Comparison of ENCODE assay signal across 8 cellular contexts in genomic region chr17:50817142-50817751, GRCh38. TPM values are rescaled to one million over a fixed set of nuclear protein-coding genes. Genes with fewer than 3 reads are reported as not detected.
A peak's percentile ranks its signal among the peaks of the same experiment; 100 is the strongest.
DNase-seq lines count a peak whose midpoint lies in the region; ATAC-seq and TF ChIP-seq lines count a peak whose summit lies in the region.

No MANE protein-coding gene starts in this region.

- H3K4me3 Mint-ChIP-seq in activated CD4-positive, alpha-beta T cell treated with anti-CD3 and anti-CD28 coated beads for 36 hours, result no peak overlapping the region
- H3K4me3 Mint-ChIP-seq in naive B cell, result peak overlapping the region in 1 of 8 donors; percentile 7
- H3K4me3 Mint-ChIP-seq in stimulated activated memory B cell treated with anti-CD40 and anti-IgM and Interleukin-4, amounts not matched to agents 10 μg/mL and 1 μg/mL and 100 μg/mL, for 72 hours, result no peak overlapping the region

- H3K27me3 Mint-ChIP-seq in activated CD4-positive, alpha-beta T cell treated with anti-CD3 and anti-CD28 coated beads for 36 hours, result peaks cover 10% of the 10 kb centered on the region
- H3K27me3 Mint-ChIP-seq in naive B cell, result peaks cover 17 to 33% (median 27%) of the 10 kb centered on the region in 3 donors
- peaks cover 67% of the 10 kb centered on the region for H3K27me3 Mint-ChIP-seq in stimulated activated memory B cell treated with anti-CD40 and anti-IgM and Interleukin-4, amounts not matched to agents 10 μg/mL and 1 μg/mL and 100 μg/mL, for 72 hours

- H3K27ac Mint-ChIP-seq in activated CD4-positive, alpha-beta T cell treated with anti-CD3 and anti-CD28 coated beads for 36 hours, result no peak overlapping the region
- H3K27ac Mint-ChIP-seq in naive B cell, result peak overlapping the region in 2 of 6 donors; percentile 9 to 18
- no peak overlapping the region for H3K27ac Mint-ChIP-seq in stimulated activated memory B cell treated with anti-CD40 and anti-IgM and Interleukin-4, amounts not matched to agents 10 μg/mL and 1 μg/mL and 100 μg/mL, for 72 hours

- peak; percentile 71 for ATAC-seq in activated CD4-positive, alpha-beta T cell treated with anti-CD3 and anti-CD28 coated beads for 36 hours
- ATAC-seq in naive B cell (ENCODE audit: low read depth in 2 of 2), result peak; percentile 70 to 75
- ATAC-seq in stimulated activated memory B cell treated with anti-CD40 and anti-IgM and Interleukin-4, amounts not matched to agents 10 μg/mL and 1 μg/mL and 100 μg/mL, for 72 hours, result peak; percentile 47

- no peaks in the 10 kb centered on the region for H3K9me3 Mint-ChIP-seq in activated CD4-positive, alpha-beta T cell treated with anti-CD3 and anti-CD28 coated beads for 36 hours (ENCODE audit: low read depth)
- H3K9me3 Mint-ChIP-seq in naive B cell, result peaks cover 0 to 7% (median 2%) of the 10 kb centered on the region in 7 donors
- peaks cover 4% of the 10 kb centered on the region for H3K9me3 Mint-ChIP-seq in stimulated activated memory B cell treated with anti-CD40 and anti-IgM and Interleukin-4, amounts not matched to agents 10 μg/mL and 1 μg/mL and 100 μg/mL, for 72 hours

- no peaks in the 10 kb centered on the region for H3K36me3 Mint-ChIP-seq in activated CD4-positive, alpha-beta T cell treated with anti-CD3 and anti-CD28 coated beads for 36 hours (ENCODE audit: low read depth)
- peaks cover 7 to 9% of the 10 kb centered on the region in 2 donors for H3K36me3 Mint-ChIP-seq in naive B cell
- H3K36me3 Mint-ChIP-seq in stimulated activated memory B cell treated with anti-CD40 and anti-IgM and Interleukin-4, amounts not matched to agents 10 μg/mL and 1 μg/mL and 100 μg/mL, for 72 hours, result no peaks in the 10 kb centered on the region

- no peaks in the 10 kb centered on the region; the same call in 1 of the 2 replicates for H3K9me3 ChIP-seq in AG04450 (ENCODE audit: control insufficient read depth, insufficient read depth, low read length)

- CTCF ChIA-PET in AG04450 (lab: Charles Lee), result interaction anchor here (0.6 to 1.6 kb wide), 13 partner anchors 8 to 132 kb away, joined by 3 to 11 read pairs (median 3); no protein-coding TSS in a partner anchor
- CTCF ChIA-PET in activated CD4-positive, alpha-beta T cell treated with anti-CD3 and anti-CD28 coated beads for 36 hours (lab: Charles Lee), result interaction anchor here (0.7 to 2.8 kb wide), 13 partner anchors 13 to 343 kb away, joined by 3 to 9 read pairs (median 4); no protein-coding TSS in a partner anchor

- intact Hi-C loops in activated CD4-positive, alpha-beta T cell treated with anti-CD3 and anti-CD28 coated beads for 36 hours (cut with DNase I, micrococcal nuclease), result loop anchor here (1.0 kb wide), 2 partner anchors 25 to 139 kb away; no protein-coding TSS in a partner anchor

- no peaks in the 10 kb centered on the region for H3K4me1 Mint-ChIP-seq in activated CD4-positive, alpha-beta T cell treated with anti-CD3 and anti-CD28 coated beads for 36 hours
- H3K4me1 Mint-ChIP-seq in naive B cell, result peaks cover 0 to 2% (median 0%) of the 10 kb centered on the region in 3 donors
- H3K4me1 Mint-ChIP-seq in stimulated activated memory B cell treated with anti-CD40 and anti-IgM and Interleukin-4, amounts not matched to agents 10 μg/mL and 1 μg/mL and 100 μg/mL, for 72 hours, result peaks cover 9% of the 10 kb centered on the region

- TF ChIP-seq CTCF in AG04450 (IDR thresholded peaks at IDR 0.05; ENCODE audit: low read depth, low read length) (peak; percentile 63), HFF-Myc (IDR thresholded peaks at IDR 0.05; ENCODE audit: low read depth, low read length, missing control alignments) (peak; percentile 85), coronary artery (IDR thresholded peaks at IDR 0.05) (peak; percentile 69)

- DNase-seq in AG04450 (ENCODE audit: low read depth, low spot score), result no peak
- DNase-seq in HFF-Myc (ENCODE audit: extremely low read depth, low read depth), result no peak
- DNase-seq in activated CD4-positive, alpha-beta T cell treated with anti-CD3 and anti-CD28 coated beads for 36 hours, result peak; percentile 73
- no peak for DNase-seq in coronary artery (ENCODE audit: low spot score)
- peak; percentile 33 for DNase-seq in naive B cell
- no peak for DNase-seq in ureter (ENCODE audit: low spot score)
- DNase-seq in NCI-H2081 treated with DMSO at 0.1 percent for 48 hours (lab: John Stamatoyannopoulos, UW), result no peak

- H3K27ac ChIP-seq in AG04450 (ENCODE audit: low read depth, low read length) (no peak overlapping the region), coronary artery (no peak overlapping the region)

- POLR2A ChIA-PET in AG04450 (lab: Yijun Ruan, JAX), result no interaction called here
- POLR2A ChIA-PET in activated CD4-positive, alpha-beta T cell treated with anti-CD3 and anti-CD28 coated beads for 36 hours (lab: Charles Lee), result no interaction called here

- H3K4me3 ChIP-seq in AG04450 (ENCODE audit: low read depth, low read length), result no peak overlapping the region
- no peak overlapping the region for H3K4me3 ChIP-seq in HFF-Myc (replicated peaks; ENCODE audit: low read depth, low read length)
- peak overlapping the region; percentile 53 for H3K4me3 ChIP-seq in coronary artery

- peaks cover 29% of the 10 kb centered on the region for H3K27me3 ChIP-seq in AG04450 (ENCODE audit: control insufficient read depth, insufficient read depth, low read length)

RNA-seq across cellular contexts. Expression of gene WFIKKN2, which starts 18.1 kb away (rescaled TPM):
- polyA plus RNA-seq in AG04450 (2011; rRNA removed), result 0.07 and 0.10 TPM in 2 replicates
- polyA minus RNA-seq in AG04450 (2011; rRNA and poly(A)+ RNA removed), result 0.22 and 0.28 TPM in 2 replicates
- not detected for total RNA-seq in activated CD4-positive, alpha-beta T cell treated with anti-CD3 and anti-CD28 coated beads for 36 hours
- not detected for polyA plus RNA-seq in naive B cell (ENCODE audit: low read depth in 6 of 6)
- total RNA-seq in ureter, result 0.21 TPM

RNA-seq across cellular contexts. Expression of gene TOB1, which starts 48.9 kb away (rescaled TPM):
- polyA plus RNA-seq in AG04450 (2011; rRNA removed) (18.3 and 20.3 TPM in 2 replicates), naive B cell (ENCODE audit: low read depth in 6 of 6) (10 to 100 TPM in 1 of 6 donors, 1 to 10 TPM in 5; 1.9 to 14.2 (median 9.3) TPM)
- 31.2 and 44.4 TPM in 2 replicates for polyA minus RNA-seq in AG04450 (2011; rRNA and poly(A)+ RNA removed)
- 10 to 100 TPM; 31.3 to 43.0 TPM for total RNA-seq in activated CD4-positive, alpha-beta T cell treated with anti-CD3 and anti-CD28 coated beads for 36 hours
- total RNA-seq in ureter, result 195 TPM

RNA-seq across cellular contexts. Expression of gene ANKRD40CL, which starts 49.9 kb away (rescaled TPM):
- polyA plus RNA-seq in AG04450 (2011; rRNA removed) (not detected in 2 replicates), naive B cell (ENCODE audit: low read depth in 6 of 6) (not detected)
- polyA minus RNA-seq in AG04450 (2011; rRNA and poly(A)+ RNA removed), result not detected in 2 replicates
- total RNA-seq in activated CD4-positive, alpha-beta T cell treated with anti-CD3 and anti-CD28 coated beads for 36 hours, result not detected
- total RNA-seq in ureter, result not detected

Comparison
In these comparisons a context has a peak if more than half of its experiments do, and no peak if none do; other contexts are left out.
1. DNase-seq: peak in activated CD4-positive, alpha-beta T cell treated with anti-CD3 and anti-CD28 coated beads for 36 hours (single experiment) and naive B cell (single experiment); none in AG04450 (single experiment), HFF-Myc (single experiment), coronary artery (single experiment), ureter (single experiment) and NCI-H2081 treated with DMSO at 0.1 percent for 48 hours (single experiment).
2. Peak in every context shown above with its lines, with median percentiles within 50 percentile points of each other: CTCF ChIP-seq and ATAC-seq.